In the genomic region with DNA sequence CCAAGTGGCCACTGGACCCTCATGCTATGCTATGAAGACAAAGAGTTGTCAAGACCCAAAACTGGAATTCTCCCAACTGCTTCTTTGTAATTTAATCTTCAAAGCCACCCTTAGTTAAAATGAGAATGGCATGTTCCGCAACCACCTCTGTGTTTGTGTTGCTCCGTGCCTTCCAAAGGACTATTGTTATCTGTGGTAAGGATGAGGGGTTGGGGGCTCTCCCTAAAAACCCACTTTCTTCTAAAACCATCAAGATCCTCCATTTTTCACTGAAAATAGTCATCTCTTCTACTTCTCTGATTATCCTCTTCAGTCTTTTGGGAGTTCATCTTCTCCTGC, we compare ENCODE assay signal across 29 cellular contexts.
DNase-seq lines count a peak whose midpoint lies in the region; ATAC-seq, FAIRE-seq and TF ChIP-seq lines count a peak whose summit lies in the region.
"Had no signal": no experiment of that assay in that cellular context is flagged by ENCODE, and none has a peak within 500 bp of the region (broad histone marks: within the 10 kb centered on the region; RNA-seq: fewer than 3 reads in every experiment).

No MANE protein-coding gene starts in this region.

- H3K27ac Mint-ChIP-seq in GM23338, result no peak overlapping the region
- H3K27ac Mint-ChIP-seq: activated naive CD8-positive, alpha-beta T cell; activated T-cell treated with anti-CD3 and anti-CD28 coated beads, Interleukin-2, amount 50 U/mL, for 24 hours; T-cell had no signal

- no TSS peak for BruUV-seq in GM12878 (replicated peaks; lab: Mats Ljungman, UMichigan)

- WGBS in GM12878 (ENCODE audit: insufficient coverage, insufficient replicate concordance, low lambda C conversion rate, missing lambda C conversion rate), result 97% methylated on average over 2 of the region's 2 CpGs

- H3K4me3 Mint-ChIP-seq in GM23338, result no peak overlapping the region
- H3K4me3 Mint-ChIP-seq: activated naive CD8-positive, alpha-beta T cell; activated T-cell treated with anti-CD3 and anti-CD28 coated beads, Interleukin-2, amount 50 U/mL, for 24 hours; T-cell had no signal

- peaks cover 18% of the 10 kb centered on the region for H3K4me1 Mint-ChIP-seq in GM23338

- H3K36me3 ChIP-seq in GM23338 (ENCODE audit: insufficient read depth) (no peaks in the 10 kb centered on the region), GM12878 (ENCODE audit: control insufficient read depth in 2 of 2, insufficient read depth in 2 of 2, low read length in 1 of 2) (peaks cover 2 to 7% of the 10 kb centered on the region in 2 experiments; a peak in 3 of 4 replicates), neural cell (ENCODE audit: insufficient read depth, low read length) (no peaks in the 10 kb centered on the region)
- H3K36me3 ChIP-seq: ascending aorta, BE2C, esophagus muscularis mucosa, heart right ventricle, transverse colon had no signal

- peaks cover 8% of the 10 kb centered on the region; the same call in 2 of the 3 replicates for H3K36me3 Mint-ChIP-seq in GM23338 (ENCODE audit: low read depth)

- TF ChIP-seq RAD21 in GM12878 (IDR thresholded peaks at IDR 0.05; ENCODE audit: insufficient read depth, low read depth, low read length) (no peak), neural cell (conservative IDR thresholded peaks at IDR 0.05) (no peak)

- DNase-seq in NCI-H2029 (lab: John Stamatoyannopoulos, UW) (peak; percentile 73), NCI-H2029 treated with DMSO at 0.1 percent for 48 hours (lab: John Stamatoyannopoulos, UW) (no peak), GM23338 (ENCODE audit: low spot score) (no peak), GM12878 (ENCODE audit: low read depth, low spot score) (no peak), NCI-H1092 treated with DMSO at 0.1 percent for 48 hours (lab: John Stamatoyannopoulos, UW) (no peak), CD1c-positive myeloid dendritic cell (ENCODE audit: extremely low spot score) (no peak), Ammon's horn (ENCODE audit: low spot score) (no peak)
- DNase-seq: activated effector memory CD4-positive, alpha-beta T cell treated with anti-CD3 and anti-CD28 coated beads, Interleukin-2, amount 50 U/mL, for 16 hours; activated T-cell treated with anti-CD3 and anti-CD28 coated beads, Interleukin-2, amount 50 U/mL, for 24 hours; BE2C; dermis blood vessel endothelial cell; DMS79 treated with DMSO at 0.1 percent for 48 hours; foreskin keratinocyte; GDM1; heart right ventricle; IMR-90; kidney; left ventricle myocardium superior; OCI-M1; psoas muscle; stimulated activated CD4-positive, alpha-beta T cell treated with anti-CD3 and anti-CD28 coated beads, Interleukin-4, amount 100 ng/mL, for 4 hours; T-cell had no signal

- no peak overlapping the region for H2AFZ ChIP-seq in GM23338
- no peak overlapping the region for H2AFZ ChIP-seq in GM12878 (ENCODE audit: control insufficient read depth, low read depth, low read length)
- no peak overlapping the region for H2AFZ ChIP-seq in neural cell (ENCODE audit: low read depth, low read length)

- H3K27ac ChIP-seq in GM23338 (ENCODE audit: low read depth) (no peak overlapping the region), GM12878 (ENCODE audit: control insufficient read depth, insufficient read depth) (no peak overlapping the region; the same call in 1 of the 2 replicates), neural cell (ENCODE audit: low read length) (no peak overlapping the region)
- H3K27ac ChIP-seq: ascending aorta, foreskin keratinocyte, psoas muscle had no signal

- H3K79me2 ChIP-seq in GM23338 (replicated peaks; ENCODE audit: insufficient read depth) (no peaks in the 10 kb centered on the region), GM12878 (ENCODE audit: control insufficient read depth, insufficient read depth, low read length) (peaks cover 53% of the 10 kb centered on the region), neural cell (replicated peaks; ENCODE audit: insufficient read depth, low read length) (no peaks in the 10 kb centered on the region)

- H4K20me1 ChIP-seq in GM23338 (replicated peaks; ENCODE audit: insufficient read depth) (no peaks in the 10 kb centered on the region), GM12878 (ENCODE audit: control insufficient read depth, insufficient read depth) (no peaks in the 10 kb centered on the region), neural cell (ENCODE audit: insufficient read depth) (no peaks in the 10 kb centered on the region)

- no peak overlapping the region for H3K4me3 ChIP-seq in GM23338
- H3K4me3 ChIP-seq in GM12878, result peak overlapping the region; percentile 27; the same call in 1 of the 2 replicates
- peak overlapping the region; percentile 30 for H3K4me3 ChIP-seq in neural cell (ENCODE audit: low read length)
- H3K4me3 ChIP-seq: ascending aorta, esophagus muscularis mucosa, psoas muscle, transverse colon had no signal

- RAD21 ChIA-PET in GM12878 (lab: Charles Lee; ENCODE audit: unreplicated experiment), result no interaction called here

- peaks cover 10% of the 10 kb centered on the region; the same call in 1 of the 2 replicates for H3K4me1 ChIP-seq in GM23338 (ENCODE audit: insufficient read depth)
- peaks cover 56% of the 10 kb centered on the region for H3K4me1 ChIP-seq in GM12878 (ENCODE audit: control insufficient read depth, insufficient read depth, low read length)
- H3K4me1 ChIP-seq: BE2C, foreskin keratinocyte had no signal

- POLR2A ChIA-PET in GM12878 (lab: Charles Lee), result interaction anchor here (3.9 kb wide), 1 partner anchor 12 kb away, joined by 27 read pairs; no protein-coding TSS in a partner anchor

- peaks cover 8% of the 10 kb centered on the region for H3K27me3 Mint-ChIP-seq in GM23338 (ENCODE audit: insufficient read depth, low read depth, poor library complexity)
- H3K27me3 Mint-ChIP-seq: activated naive CD8-positive, alpha-beta T cell; activated T-cell treated with anti-CD3 and anti-CD28 coated beads, Interleukin-2, amount 50 U/mL, for 24 hours; T-cell had no signal

- FAIRE-seq in GM12878 (lab: Jason Lieb, UNC), result no peak
- FAIRE-seq: endometrium, kidney had no signal

- intact Hi-C loops in GM12878 (cut with micrococcal nuclease; ENCODE audit: unreplicated experiment), result no loop called here

- no peak for ATAC-seq in GM23338
- no peak for ATAC-seq in GM12878
- ATAC-seq: foreskin keratinocyte, HCT116, T-cell had no signal

- no peaks in the 10 kb centered on the region; the same call in 1 of the 3 replicates for H3K9me3 Mint-ChIP-seq in GM23338

- H3K27me3 ChIP-seq in GM23338 (ENCODE audit: insufficient read depth) (no peaks in the 10 kb centered on the region), GM12878 (replicated peaks in 1 of 2; ENCODE audit: control insufficient read depth in 2 of 2, insufficient read depth in 2 of 2, low read length in 1 of 2) (no peaks in the 10 kb centered on the region), neural cell (ENCODE audit: insufficient read depth, low read depth, low read length) (no peaks in the 10 kb centered on the region)
- H3K27me3 ChIP-seq: ascending aorta, BE2C, esophagus muscularis mucosa, foreskin keratinocyte, heart right ventricle, transverse colon had no signal

- SMC1A ChIA-PET in GM12878 (lab: Charles Lee; ENCODE audit: uncharacterized antibody, unreplicated experiment), result interaction anchor here (1.3 to 11.1 kb wide), 2 partner anchors 13 to 21 kb away, joined by 3 to 92 read pairs; no protein-coding TSS in a partner anchor

- CTCF ChIA-PET in GM12878 (lab: Yijun Ruan, JAX), result no interaction called here

- TF ChIP-seq CTCF in GM23338 (conservative IDR thresholded peaks at IDR 0.05; ENCODE audit: low read depth in 2 of 2) (no peak), GM12878 (IDR thresholded peaks at IDR 0.05 in 2 of 3, conservative IDR thresholded peaks at IDR 0.05 in 1 of 3; ENCODE audit: control insufficient read depth in 2 of 3, extremely low read depth in 1 of 3, insufficient read depth in 1 of 3, low read depth in 3 of 3, low read length in 3 of 3) (no peak), neural cell (IDR thresholded peaks at IDR 0.05; ENCODE audit: poor library complexity, severe bottlenecking) (no peak)

- no peak for TF ChIP-seq POLR2A in GM12878 (IDR thresholded peaks at IDR 0.05; ENCODE audit: low read depth, low read length)

- H3K4me2 ChIP-seq in GM23338, result 0 out of 2 replicates have a peak overlapping the region, but pooled peaks have one; percentile 34
- H3K4me2 ChIP-seq in GM12878 (ENCODE audit: control insufficient read depth, insufficient read depth), result peak overlapping the region; percentile 64
- no peak overlapping the region for H3K4me2 ChIP-seq in neural cell (ENCODE audit: low read length)

- H3K9ac ChIP-seq in GM12878 (ENCODE audit: control insufficient read depth, insufficient read depth, low read length), result no peak overlapping the region
- no peak overlapping the region for H3K9ac ChIP-seq in neural cell (ENCODE audit: low read length)

- H3K9me3 ChIP-seq in GM12878 (replicated peaks; ENCODE audit: control insufficient read depth, insufficient read depth, low read length), result peaks cover 35% of the 10 kb centered on the region; the same call in 2 of the 3 replicates
- no peaks in the 10 kb centered on the region for H3K9me3 ChIP-seq in neural cell (ENCODE audit: low read length)
- H3K9me3 ChIP-seq: ascending aorta, BE2C, transverse colon had no signal

- TF ChIP-seq EP300 in GM12878 (IDR thresholded peaks at IDR 0.05; ENCODE audit: borderline replicate concordance in 1 of 2, control insufficient read depth in 1 of 2, low read depth in 2 of 2, low read length in 2 of 2) (no peak), neural cell (conservative IDR thresholded peaks at IDR 0.05; ENCODE audit: poor library complexity, severe bottlenecking) (peak; percentile 10)

- in situ Hi-C loops in GM12878 (cut with MboI), result no loop called here

- no peaks in the 10 kb centered on the region for H3F3A ChIP-seq in GM23338 (replicated peaks; ENCODE audit: low read depth)
- no peaks in the 10 kb centered on the region for H3F3A ChIP-seq in neural cell (ENCODE audit: insufficient read depth, low read length, poor library complexity, severe bottlenecking)

- peaks cover 26% of the 10 kb centered on the region; the same call in 1 of the 2 replicates for H3K9me2 ChIP-seq in GM23338 (ENCODE audit: insufficient read depth)
- no peaks in the 10 kb centered on the region for H3K9me2 ChIP-seq in neural cell (ENCODE audit: insufficient read depth, low read length)

TF ChIP-seq in GM23338, 12 proteins besides CTCF, POLR2A, EP300 and RAD21 (continues in another document):
- no peak for TF ChIP-seq STAT1 (IDR thresholded peaks at IDR 0.05; ENCODE audit: unreplicated experiment)

TF ChIP-seq in GM12878, 131 proteins besides CTCF, POLR2A, EP300 and RAD21:
- peak; percentile 52; the same call in 1 of the 2 replicates for TF ChIP-seq RUNX3 (IDR thresholded peaks at IDR 0.05; ENCODE audit: low read length)
- TF ChIP-seq FOXK2 (IDR thresholded peaks at IDR 0.05), result no peak

TF ChIP-seq in neural cell, 6 proteins besides CTCF, POLR2A, EP300 and RAD21 (continues in another document):
- no peak for TF ChIP-seq SMC3 (conservative IDR thresholded peaks at IDR 0.05; ENCODE audit: poor library complexity)
- TF ChIP-seq EZH2 (IDR thresholded peaks at IDR 0.05; ENCODE audit: borderline replicate concordance, insufficient read depth, low read length, poor library complexity, severe bottlenecking), result no peak
- no peak for TF ChIP-seq MXI1 (conservative IDR thresholded peaks at IDR 0.05; ENCODE audit: poor library complexity, severe bottlenecking)
- no peak for TF ChIP-seq POLR2AphosphoS5 (IDR thresholded peaks at IDR 0.05)
- TF ChIP-seq TAF1 (IDR thresholded peaks at IDR 0.05; ENCODE audit: low read depth), result no peak
